ENCODE assay signal across 18 cellular contexts in genomic region chr10:106450966-106451365, GRCh38.
"Had no signal": no experiment of that assay in that cellular context is flagged by ENCODE, and none has a peak within 500 bp of the region (broad histone marks: within the 10 kb centered on the region; RNA-seq: fewer than 3 reads in every experiment).

No MANE protein-coding gene starts in this region.

- DNase-seq: activated CD4-positive, alpha-beta T cell treated with anti-CD3 and anti-CD28 coated beads, Interleukin-2, amount 50 U/mL, for 1 hour; activated CD8-positive, alpha-beta memory T cell treated with anti-CD3 and anti-CD28 coated beads for 24 hours; activated CD8-positive, alpha-beta memory T cell treated with anti-CD3 and anti-CD28 coated beads, Interleukin-2, amount 50 U/mL, for 48 hours; activated effector memory CD4-positive, alpha-beta T cell treated with Interleukin-2 at 50 U/mL for 16 hours; activated naive CD4-positive, alpha-beta T cell treated with anti-CD3 and anti-CD28 coated beads, Interleukin-2, amount 10 ng/mL, durations not matched to agents 7 days and 5 days; activated T-cell treated with anti-CD3 and anti-CD28 coated beads, Interleukin-2, amount 50 U/mL, for 48 hours; cerebellar nuclear complex; effector CD4-positive, alpha-beta T cell; gastrocnemius medialis; head of caudate nucleus; left lung; right lobe of liver; stimulated activated naive CD4-positive, alpha-beta T cell; T-helper 1 cell; T1000; thyroid gland had no signal

- H3K27ac ChIP-seq: esophagus muscularis mucosa, gastrocnemius medialis, left lung, parathyroid adenoma, right lobe of liver, thyroid gland had no signal
